Comparison of ENCODE assay signal across 36 cellular contexts in the genomic region with DNA sequence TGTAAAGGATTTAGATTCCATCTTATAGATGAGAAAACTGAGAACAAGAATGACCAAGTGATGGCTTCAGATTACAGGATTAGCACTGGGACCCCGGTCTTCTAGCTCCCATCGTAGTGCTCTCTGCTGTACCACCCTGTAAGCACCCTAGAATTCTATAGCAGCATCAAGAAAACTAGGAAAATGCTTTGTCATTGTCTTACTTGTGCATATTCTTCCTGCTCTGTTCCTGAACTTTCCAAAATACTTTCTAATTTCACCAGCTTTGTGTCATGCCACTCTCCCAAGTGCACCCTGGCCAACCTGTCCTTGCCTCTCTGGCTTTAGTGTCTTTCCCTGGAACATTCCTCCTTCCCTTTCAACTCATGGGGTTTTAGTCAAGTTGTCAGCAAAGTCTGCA. TPM values are rescaled to one million over a fixed set of nuclear protein-coding genes. Genes with fewer than 3 reads are reported as not detected.
"Had no signal": no experiment of that assay in that cellular context is flagged by ENCODE, and none has a peak within 500 bp of the region (broad histone marks: within the 10 kb centered on the region; RNA-seq: fewer than 3 reads in every experiment).

No MANE protein-coding gene starts in this region.

- H3K4me3 ChIP-seq: MG63 had no signal

- H3K27me3 ChIP-seq: MG63 had no signal

- H3K36me3 ChIP-seq: MG63 had no signal

- H3K9me3 ChIP-seq: MG63 had no signal

- DNase-seq: MG63, MM.1S, MV-4-11, NCI-H1048, NCI-H1092, NCI-H1092 treated with DMSO at 0.1 percent for 48 hours, NCI-H1105, NCI-H1105 treated with DMSO at 0.1 percent for 48 hours, NCI-H1417, NCI-H1417 treated with DMSO at 0.1 percent for 48 hours, NCI-H1436, NCI-H1436 treated with DMSO at 0.1 percent for 48 hours, NCI-H146, NCI-H1694, NCI-H1694 treated with DMSO at 0.1 percent for 48 hours, NCI-H187, NCI-H187 treated with DMSO at 0.1 percent for 48 hours, NCI-H1930, NCI-H2029, NCI-H2029 treated with DMSO at 0.1 percent for 48 hours, NCI-H2081, NCI-H2081 treated with DMSO at 0.1 percent for 48 hours, NCI-H2107, NCI-H2171, NCI-H2171 treated with DMSO at 0.1 percent for 48 hours, NCI-H2227 treated with DMSO at 0.1 percent for 48 hours, NCI-H226, NCI-H345, NCI-H446, NCI-H446 treated with DMSO at 0.1 percent for 48 hours, NCI-H510A, NCI-H510A treated with DMSO at 0.1 percent for 48 hours, NCI-H526, NCI-H526 treated with DMSO at 0.1 percent for 48 hours had no signal

RNA-seq across cellular contexts. Expression of a gene that starts 39.1 kb away (rescaled TPM):
- total RNA-seq: MCF 10A, NCI-H460 had no signal
